12 cellular contexts compared by ENCODE assay signal in genomic region chr10:77738496-77739158, GRCh38.
"Had no signal": no experiment of that assay in that cellular context is flagged by ENCODE, and none has a peak within 500 bp of the region (broad histone marks: within the 10 kb centered on the region; RNA-seq: fewer than 3 reads in every experiment).

No MANE protein-coding gene starts in this region.

- H3K4me3 ChIP-seq: esophagus squamous epithelium, gastrocnemius medialis, left lung, thyroid gland, uterus had no signal

- H3K27me3 ChIP-seq: esophagus squamous epithelium, left lung, thyroid gland, uterus had no signal

- H3K27ac ChIP-seq: esophagus squamous epithelium, gastrocnemius medialis, left lung, thyroid gland, uterus had no signal

- H3K9me3 ChIP-seq: gastrocnemius medialis, thyroid gland, uterus had no signal

- DNase-seq: activated CD4-positive, alpha-beta T cell treated with anti-CD3 and anti-CD28 coated beads for 48 hours; activated T-cell treated with anti-CD3 and anti-CD28 coated beads for 4 hours; amygdala; esophagus squamous epithelium; gastrocnemius medialis; islet precursor cell; left lung; nephron progenitor cell; retina; small intestine; thyroid gland; uterus had no signal

- H3K36me3 ChIP-seq: esophagus squamous epithelium, gastrocnemius medialis, left lung, thyroid gland, uterus had no signal

- ATAC-seq: gastrocnemius medialis had no signal

- H3K4me1 ChIP-seq: esophagus squamous epithelium, gastrocnemius medialis, left lung, thyroid gland, uterus had no signal
